ENCODE assay signal across 9 cellular contexts in the genomic region with DNA sequence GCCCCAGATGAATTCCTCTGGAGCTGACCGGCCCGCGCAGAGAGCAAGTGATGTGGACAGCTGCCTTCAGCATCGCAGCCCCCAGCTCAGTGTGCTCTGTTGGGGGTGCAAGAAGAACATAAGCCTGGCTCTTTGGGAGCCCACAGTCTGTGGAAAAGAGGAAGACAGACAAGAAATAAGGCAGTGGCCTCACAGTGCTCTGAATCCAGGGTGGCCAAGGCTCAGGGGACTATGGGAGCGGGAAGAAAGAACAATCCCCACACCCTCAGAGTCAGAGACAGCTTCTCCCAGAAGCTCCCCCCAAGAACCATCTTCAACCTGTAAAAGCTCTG. TPM values are rescaled to one million over a fixed set of nuclear protein-coding genes. Genes with fewer than 3 reads are reported as not detected.
DNase-seq lines count a peak whose midpoint lies in the region; ATAC-seq and TF ChIP-seq lines count a peak whose summit lies in the region.
"Had no signal": no experiment of that assay in that cellular context is flagged by ENCODE, and none has a peak within 500 bp of the region (broad histone marks: within the 10 kb centered on the region; RNA-seq: fewer than 3 reads in every experiment).

No MANE protein-coding gene starts in this region.

- DNase-seq in HFFc6 (no peak), activated B cell treated with CpG ODN at 0.5 μM for 24 hours (no peak), glutamatergic neuron (no peak), smooth muscle cell (lab: John Stamatoyannopoulos, UW; ENCODE audit: unreplicated experiment) (no peak)

- H3K4me1 Mint-ChIP-seq in HFFc6 (ENCODE audit: low read depth) = peaks cover 54% of the 10 kb centered on the region
- peaks cover 53% of the 10 kb centered on the region for H3K4me1 Mint-ChIP-seq in activated B cell treated with CpG ODN at 0.5 μM for 24 hours
- peaks cover 18% of the 10 kb centered on the region for H3K4me1 Mint-ChIP-seq in glutamatergic neuron (ENCODE audit: low read depth, unreplicated experiment)

- H3K27ac Mint-ChIP-seq in HFFc6 (peak overlapping the region; percentile 77), activated B cell treated with CpG ODN at 0.5 μM for 24 hours (peak overlapping the region; percentile 97), glutamatergic neuron (ENCODE audit: unreplicated experiment) (peak overlapping the region; percentile 70)

- H3K27me3 Mint-ChIP-seq in HFFc6 (ENCODE audit: insufficient read depth) (peaks cover 2% of the 10 kb centered on the region; the same call in 1 of the 2 replicates), activated B cell treated with CpG ODN at 0.5 μM for 24 hours (no peaks in the 10 kb centered on the region), glutamatergic neuron (ENCODE audit: unreplicated experiment) (peaks cover 8% of the 10 kb centered on the region)

- peak overlapping the region; percentile 90 for H3K4me3 ChIP-seq in smooth muscle cell

- H3K9me3 ChIP-seq in smooth muscle cell (replicated peaks; ENCODE audit: low read depth) = no peaks in the 10 kb centered on the region

- POLR2A ChIA-PET in activated B cell treated with CpG ODN at 0.5 μM for 24 hours (lab: Charles Lee) = interaction anchor here (0.5 to 8.7 kb wide), 17 partner anchors 9 to 667 kb away, joined by 3 to 213 read pairs (median 5); partner anchors contain the start of genes BLM, FES, MAN2A2 and NGRN

- H3K4me2 ChIP-seq in smooth muscle cell = peak overlapping the region; percentile 99

- peaks cover 12% of the 10 kb centered on the region for H3K79me2 ChIP-seq in smooth muscle cell (ENCODE audit: low read depth)

- ATAC-seq in activated B cell treated with CpG ODN at 0.5 μM for 24 hours (ENCODE audit: low read depth) (no peak), GM21723 (IDR thresholded peaks at IDR 0.05; ENCODE audit: unreplicated experiment) (no peak), HG03135 (IDR thresholded peaks at IDR 0.05; ENCODE audit: unreplicated experiment) (no peak), HG03432 (IDR thresholded peaks at IDR 0.05; ENCODE audit: unreplicated experiment) (no peak), HG02885 (IDR thresholded peaks at IDR 0.05; ENCODE audit: poor library complexity, unreplicated experiment) (no peak)

- no peak overlapping the region for H3K27ac ChIP-seq in smooth muscle cell (ENCODE audit: low read depth)

- H2AFZ ChIP-seq in smooth muscle cell (ENCODE audit: low read depth) = peak overlapping the region; percentile 96

- H3K9ac ChIP-seq in smooth muscle cell (ENCODE audit: low read depth) = no peak overlapping the region

- intact Hi-C loops in activated B cell treated with CpG ODN at 0.5 μM for 24 hours (cut with micrococcal nuclease) = loop anchor here (1.0 to 5.0 kb wide), 6 partner anchors 265 to 830 kb away; partner anchors contain the start of genes CIB1, GDPGP1, IDH2 and IQGAP1

- CTCF ChIA-PET in activated B cell treated with CpG ODN at 0.5 μM for 24 hours (lab: Charles Lee) = interaction anchor here (0.8 to 8.7 kb wide), 21 partner anchors 10 to 640 kb away, joined by 3 to 193 read pairs (median 6); partner anchors contain the start of genes BLM, FES, MAN2A2 and RCCD1

- H3K36me3 Mint-ChIP-seq in HFFc6 (ENCODE audit: low read depth) (peaks cover 11% of the 10 kb centered on the region), activated B cell treated with CpG ODN at 0.5 μM for 24 hours (ENCODE audit: low read depth) (peaks cover 9% of the 10 kb centered on the region), glutamatergic neuron (ENCODE audit: unreplicated experiment) (no peaks in the 10 kb centered on the region)

- H4K20me1 ChIP-seq in smooth muscle cell (ENCODE audit: low read depth) = peaks cover 5% of the 10 kb centered on the region

- H3F3A ChIP-seq in smooth muscle cell (ENCODE audit: low read depth) = peaks cover 4% of the 10 kb centered on the region

- peak overlapping the region; percentile 94 for H3K4me3 Mint-ChIP-seq in HFFc6
- H3K4me3 Mint-ChIP-seq in activated B cell treated with CpG ODN at 0.5 μM for 24 hours = peak overlapping the region; percentile 96
- peak overlapping the region; percentile 46 for H3K4me3 Mint-ChIP-seq in glutamatergic neuron (ENCODE audit: unreplicated experiment)

- H3K36me3 ChIP-seq in smooth muscle cell (ENCODE audit: low read depth) = no peaks in the 10 kb centered on the region

- peaks cover 6% of the 10 kb centered on the region for H3K4me1 ChIP-seq in smooth muscle cell (ENCODE audit: low read depth)

- no peaks in the 10 kb centered on the region for H3K27me3 ChIP-seq in smooth muscle cell (ENCODE audit: low read depth)

- H3K9me3 Mint-ChIP-seq in HFFc6 (no peaks in the 10 kb centered on the region), activated B cell treated with CpG ODN at 0.5 μM for 24 hours (no peaks in the 10 kb centered on the region), glutamatergic neuron (ENCODE audit: unreplicated experiment) (peaks cover 2% of the 10 kb centered on the region)

- TF ChIP-seq CTCF in HFFc6 (IDR thresholded peaks at IDR 0.05) (peak; percentile 51), activated B cell treated with CpG ODN at 0.5 μM for 24 hours (IDR thresholded peaks at IDR 0.05) (peak; percentile 9), glutamatergic neuron (IDR thresholded peaks at IDR 0.05; ENCODE audit: partially characterized antibody, unreplicated experiment) (peak; percentile 59), smooth muscle cell (IDR thresholded peaks at IDR 0.05; ENCODE audit: borderline replicate concordance, insufficient read depth, poor library complexity, severe bottlenecking) (no peak)

- 23% methylated on average over 5 of the region's 5 CpGs for WGBS in smooth muscle cell (ENCODE audit: low lambda C conversion rate)

RNA-seq across cellular contexts. Expression of gene HDDC3, which starts 0.3 kb away (rescaled TPM):
- total RNA-seq in HFFc6 (2021; fragmentation: NEBNext Ultra II Directional; extraction: Animal tissue kit (Norgen Biotek cat#: 25700)) = 10 to 100 TPM; 11.2 to 15.7 (median 13.5) TPM
- total RNA-seq in activated B cell treated with CpG ODN at 0.5 μM for 24 hours (17.6 and 19.0 TPM in 2 replicates), glutamatergic neuron (ENCODE audit: unreplicated experiment) (10.7 TPM), smooth muscle cell (10.0 and 16.0 TPM in 2 replicates)
- 15.5 and 16.3 TPM in 2 replicates for polyA plus RNA-seq in smooth muscle cell

RNA-seq across cellular contexts. Expression of gene UNC45A, which starts 2.5 kb away (rescaled TPM):
- total RNA-seq in HFFc6 (2021; fragmentation: NEBNext Ultra II Directional; extraction: Animal tissue kit (Norgen Biotek cat#: 25700)) = 10 to 100 TPM; 65.3 to 77.5 (median 72.1) TPM
- total RNA-seq in activated B cell treated with CpG ODN at 0.5 μM for 24 hours (72.8 and 73.2 TPM in 2 replicates), glutamatergic neuron (ENCODE audit: unreplicated experiment) (65.1 TPM), smooth muscle cell (43.6 and 57.5 TPM in 2 replicates)
- polyA plus RNA-seq in smooth muscle cell = 66.6 and 68.4 TPM in 2 replicates

RNA-seq across cellular contexts. Expression of gene RCCD1, which starts 22.1 kb away (rescaled TPM):
- total RNA-seq in HFFc6 (2021; fragmentation: NEBNext Ultra II Directional; extraction: Animal tissue kit (Norgen Biotek cat#: 25700)) = 10 to 100 TPM; 13.7 to 16.4 (median 14.2) TPM
- total RNA-seq in activated B cell treated with CpG ODN at 0.5 μM for 24 hours (15.7 and 19.3 TPM in 2 replicates), glutamatergic neuron (ENCODE audit: unreplicated experiment) (11.5 TPM), smooth muscle cell (4.4 and 5.8 TPM in 2 replicates)
- polyA plus RNA-seq in smooth muscle cell = 9.2 and 14.8 TPM in 2 replicates

RNA-seq across cellular contexts. Expression of gene MAN2A2, which starts 29.5 kb away (rescaled TPM):
- total RNA-seq in HFFc6 (2021; fragmentation: NEBNext Ultra II Directional; extraction: Animal tissue kit (Norgen Biotek cat#: 25700)) = 10 to 100 TPM; 15.8 to 26.9 (median 23.4) TPM
- total RNA-seq in activated B cell treated with CpG ODN at 0.5 μM for 24 hours (115 and 133 TPM in 2 replicates), glutamatergic neuron (ENCODE audit: unreplicated experiment) (81.8 TPM), smooth muscle cell (7.1 and 11.0 TPM in 2 replicates)
- polyA plus RNA-seq in smooth muscle cell = 9.7 and 15.3 TPM in 2 replicates

RNA-seq across cellular contexts. Expression of gene FES, which starts 48.3 kb away (rescaled TPM):
- 1 to 10 TPM in 4 of 6 experiments, under 1 TPM in 2; 0.41 to 1.4 (median 1.1) TPM for total RNA-seq in HFFc6 (2021; fragmentation: NEBNext Ultra II Directional; extraction: Animal tissue kit (Norgen Biotek cat#: 25700))
- total RNA-seq in activated B cell treated with CpG ODN at 0.5 μM for 24 hours (19.7 and 27.4 TPM in 2 replicates), glutamatergic neuron (ENCODE audit: unreplicated experiment) (3.3 TPM), smooth muscle cell (4.9 and 6.3 TPM in 2 replicates)
- polyA plus RNA-seq in smooth muscle cell = 6.2 and 8.2 TPM in 2 replicates
- total RNA-seq: M059J had no signal

Comparison
In these comparisons a context has a peak if more than half of its experiments do, and no peak if none do; other contexts are left out.
1. H3K4me3 Mint-ChIP-seq: peak in every context shown above with its lines; median percentile 96 in activated B cell treated with CpG ODN at 0.5 μM for 24 hours; 94 in HFFc6; 46 in glutamatergic neuron.